ENCODE assay signal across 8 cellular contexts in the genomic region with DNA sequence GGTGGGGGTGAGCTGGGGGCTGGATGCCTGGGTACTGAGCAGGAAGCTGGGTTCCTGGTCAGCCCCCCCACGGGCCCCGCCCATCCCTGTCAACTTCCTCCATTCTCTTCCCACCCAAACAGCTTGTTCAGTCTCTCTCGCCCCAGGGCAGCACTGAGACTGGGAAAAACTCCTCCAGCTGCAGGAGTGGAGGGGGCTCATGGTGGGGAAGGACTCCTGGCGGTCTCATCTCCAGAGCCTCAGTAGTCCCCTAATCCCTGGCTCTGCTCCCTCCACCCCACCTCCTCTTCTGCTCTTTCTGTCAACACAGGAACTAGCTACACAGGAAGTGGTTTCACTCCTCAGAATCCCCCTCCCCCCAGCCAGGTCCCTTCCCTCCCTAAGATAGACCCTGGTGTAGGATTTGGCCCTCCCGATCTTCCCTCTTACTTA. TPM values are rescaled to one million over a fixed set of nuclear protein-coding genes. Genes with fewer than 3 reads are reported as not detected.
A peak's percentile ranks its signal among the peaks of the same experiment; 100 is the strongest.
DNase-seq lines count a peak whose midpoint lies in the region; ATAC-seq and TF ChIP-seq lines count a peak whose summit lies in the region.

A gene with protein sequence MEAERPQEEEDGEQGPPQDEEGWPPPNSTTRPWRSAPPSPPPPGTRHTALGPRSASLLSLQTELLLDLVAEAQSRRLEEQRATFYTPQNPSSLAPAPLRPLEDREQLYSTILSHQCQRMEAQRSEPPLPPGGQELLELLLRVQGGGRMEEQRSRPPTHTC (minus strand): TSS at position 36 of the 432 bp plus-strand sequence. CDS start 130 bp downstream, outside the sequence.

- peak; percentile 44 to 77 (median 57) for DNase-seq in CD8-positive, alpha-beta memory T cell
- DNase-seq in MM.1S (peak; percentile 33), epithelial cell of proximal tubule (ENCODE audit: low read depth) (no peak), neural progenitor cell (ENCODE audit: low spot score) (no peak), NCI-H2081 treated with DMSO at 0.1 percent for 48 hours (lab: John Stamatoyannopoulos, UW) (no peak)
- peak; percentile 69 for DNase-seq in activated CD4-positive, alpha-beta memory T cell treated with anti-CD3 and anti-CD28 coated beads, Interleukin-2, amount 10 ng/mL, durations not matched to agents 7 days and 5 days

- ATAC-seq in GM21526 (IDR thresholded peaks at IDR 0.05; ENCODE audit: low FRiP score, unreplicated experiment) (no peak), HG03108 (IDR thresholded peaks at IDR 0.05; ENCODE audit: unreplicated experiment) (no peak)

- H2AFZ ChIP-seq in MM.1S (ENCODE audit: low read length): peak within 1 kb of the TSS; percentile 46
- H2AFZ ChIP-seq in neural progenitor cell (replicated peaks): no peak within 1 kb of the TSS

- H3K4me2 ChIP-seq in MM.1S (ENCODE audit: low read depth, low read length) (peak within 1 kb of the TSS; percentile 97), neural progenitor cell (peak within 1 kb of the TSS; percentile 50)

- H3K4me3 ChIP-seq in CD8-positive, alpha-beta memory T cell (ENCODE audit: low read length): peak within 1 kb of the TSS; percentile 95
- peak within 1 kb of the TSS; percentile 75 for H3K4me3 ChIP-seq in MM.1S (ENCODE audit: low read length)
- no peak within 1 kb of the TSS for H3K4me3 ChIP-seq in epithelial cell of proximal tubule (ENCODE audit: low read depth, low read length)
- H3K4me3 ChIP-seq in neural progenitor cell: no peak within 1 kb of the TSS

- H3K36me3 ChIP-seq in CD8-positive, alpha-beta memory T cell (ENCODE audit: insufficient read depth, low read length): peaks cover 9% of the 10 kb centered on the region
- H3K36me3 ChIP-seq in MM.1S (replicated peaks; ENCODE audit: insufficient read depth, low read length): no peaks in the 10 kb centered on the region
- H3K36me3 ChIP-seq in neural progenitor cell: no peaks in the 10 kb centered on the region

- peaks cover 21% of the 10 kb centered on the region; the same call in 1 of the 2 replicates for H3F3A ChIP-seq in MM.1S (ENCODE audit: insufficient read depth, low read length)
- H3F3A ChIP-seq in neural progenitor cell (ENCODE audit: low read depth): peaks cover 45% of the 10 kb centered on the region

- peaks cover 45 to 68% (median 50%) of the 10 kb centered on the region in 3 donors for H3K4me1 Mint-ChIP-seq in CD8-positive, alpha-beta memory T cell
- H3K4me1 Mint-ChIP-seq in activated CD4-positive, alpha-beta memory T cell treated with anti-CD3 and anti-CD28 coated beads, Interleukin-2, amount 10 ng/mL, durations not matched to agents 7 days and 5 days: peaks cover 52% of the 10 kb centered on the region
- peaks cover 58% of the 10 kb centered on the region for H3K4me1 Mint-ChIP-seq in neural progenitor cell

- H4K20me1 ChIP-seq in MM.1S (ENCODE audit: insufficient read depth, low read length) (no peaks in the 10 kb centered on the region), neural progenitor cell (ENCODE audit: low read depth) (peaks cover 13% of the 10 kb centered on the region)

- CTCF ChIA-PET in CD8-positive, alpha-beta memory T cell (lab: Charles Lee): interaction anchor here (0.8 to 1.5 kb wide), 5 partner anchors 9 to 74 kb away, joined by 3 to 7 read pairs (median 3); no protein-coding TSS in a partner anchor
- CTCF ChIA-PET in activated CD4-positive, alpha-beta memory T cell treated with anti-CD3 and anti-CD28 coated beads, Interleukin-2, amount 10 ng/mL, durations not matched to agents 7 days and 5 days (lab: Charles Lee): interaction anchor here (0.6 to 1.2 kb wide), 3 partner anchors 13 to 233 kb away, joined by 3 to 8 read pairs (median 4); a partner anchor contains a TSS

- peaks cover under 1 to 54% (median 8%) of the 10 kb centered on the region in 3 donors for H3K36me3 Mint-ChIP-seq in CD8-positive, alpha-beta memory T cell
- H3K36me3 Mint-ChIP-seq in activated CD4-positive, alpha-beta memory T cell treated with anti-CD3 and anti-CD28 coated beads, Interleukin-2, amount 10 ng/mL, durations not matched to agents 7 days and 5 days (ENCODE audit: low read depth): peaks cover 42% of the 10 kb centered on the region
- peaks cover 3% of the 10 kb centered on the region for H3K36me3 Mint-ChIP-seq in neural progenitor cell

- H3K27ac ChIP-seq in CD8-positive, alpha-beta memory T cell (ENCODE audit: low read depth, low read length): peak within 1 kb of the TSS; percentile 85
- H3K27ac ChIP-seq in MM.1S (ENCODE audit: low read length) (peak within 1 kb of the TSS; percentile 2; the same call in 1 of the 2 replicates), neural progenitor cell (no peak within 1 kb of the TSS)

- H3K4me3 Mint-ChIP-seq in CD8-positive, alpha-beta memory T cell: peak within 1 kb of the TSS; percentile 92 to 100 (median 96)
- peak within 1 kb of the TSS; percentile 100 for H3K4me3 Mint-ChIP-seq in activated CD4-positive, alpha-beta memory T cell treated with anti-CD3 and anti-CD28 coated beads, Interleukin-2, amount 10 ng/mL, durations not matched to agents 7 days and 5 days
- H3K4me3 Mint-ChIP-seq in neural progenitor cell: peak within 1 kb of the TSS; percentile 72

- no peaks in the 10 kb centered on the region for H3K9me3 Mint-ChIP-seq in CD8-positive, alpha-beta memory T cell
- no peaks in the 10 kb centered on the region for H3K9me3 Mint-ChIP-seq in activated CD4-positive, alpha-beta memory T cell treated with anti-CD3 and anti-CD28 coated beads, Interleukin-2, amount 10 ng/mL, durations not matched to agents 7 days and 5 days
- no peaks in the 10 kb centered on the region for H3K9me3 Mint-ChIP-seq in neural progenitor cell

- H3K4me1 ChIP-seq in CD8-positive, alpha-beta memory T cell (ENCODE audit: insufficient read depth, low read length): peaks cover 51% of the 10 kb centered on the region
- H3K4me1 ChIP-seq in MM.1S (ENCODE audit: low read length): peaks cover 31% of the 10 kb centered on the region
- peaks cover 32% of the 10 kb centered on the region for H3K4me1 ChIP-seq in neural progenitor cell

- no peaks in the 10 kb centered on the region for H3K9me3 ChIP-seq in CD8-positive, alpha-beta memory T cell (ENCODE audit: low read length)
- H3K9me3 ChIP-seq in MM.1S (replicated peaks; ENCODE audit: insufficient read depth, low read length) (no peaks in the 10 kb centered on the region), neural progenitor cell (ENCODE audit: low read depth) (no peaks in the 10 kb centered on the region)

- H3K27me3 ChIP-seq in CD8-positive, alpha-beta memory T cell (ENCODE audit: insufficient read depth, low read length, poor library complexity, severe bottlenecking): no peaks in the 10 kb centered on the region
- no peaks in the 10 kb centered on the region for H3K27me3 ChIP-seq in MM.1S (replicated peaks; ENCODE audit: insufficient read depth, low read length)
- no peaks in the 10 kb centered on the region for H3K27me3 ChIP-seq in neural progenitor cell

- H3K9ac ChIP-seq in MM.1S (ENCODE audit: low read length) (peak within 1 kb of the TSS; percentile 69), neural progenitor cell (no peak within 1 kb of the TSS)

- peak within 1 kb of the TSS; percentile 95 to 99 (median 98) for H3K27ac Mint-ChIP-seq in CD8-positive, alpha-beta memory T cell
- peak within 1 kb of the TSS; percentile 99 for H3K27ac Mint-ChIP-seq in activated CD4-positive, alpha-beta memory T cell treated with anti-CD3 and anti-CD28 coated beads, Interleukin-2, amount 10 ng/mL, durations not matched to agents 7 days and 5 days
- peak within 1 kb of the TSS; percentile 91 for H3K27ac Mint-ChIP-seq in neural progenitor cell

- peaks cover 0 to 2% of the 10 kb centered on the region in 2 donors for H3K27me3 Mint-ChIP-seq in CD8-positive, alpha-beta memory T cell
- H3K27me3 Mint-ChIP-seq in activated CD4-positive, alpha-beta memory T cell treated with anti-CD3 and anti-CD28 coated beads, Interleukin-2, amount 10 ng/mL, durations not matched to agents 7 days and 5 days: no peaks in the 10 kb centered on the region
- peaks cover 5% of the 10 kb centered on the region for H3K27me3 Mint-ChIP-seq in neural progenitor cell (ENCODE audit: insufficient read depth, low read depth)

- H3K79me2 ChIP-seq in MM.1S (ENCODE audit: low read length): peaks cover 32% of the 10 kb centered on the region
- H3K79me2 ChIP-seq in neural progenitor cell (ENCODE audit: low read depth): peaks cover 34% of the 10 kb centered on the region

- no peak for TF ChIP-seq CTCF in MM.1S (IDR thresholded peaks at IDR 0.05; ENCODE audit: low read length)
- TF ChIP-seq CTCF in epithelial cell of proximal tubule (conservative IDR thresholded peaks at IDR 0.05; ENCODE audit: low read depth, low read length): no peak
- no peak for TF ChIP-seq CTCF in neural progenitor cell (IDR thresholded peaks at IDR 0.05)

- H3K9me2 ChIP-seq in MM.1S (replicated peaks; ENCODE audit: insufficient read depth, low read length): no peaks in the 10 kb centered on the region

- POLR2A ChIA-PET in CD8-positive, alpha-beta memory T cell (lab: Charles Lee): interaction anchor here (0.8 to 2.3 kb wide), 5 partner anchors 10 to 661 kb away, joined by 3 to 17 read pairs (median 4); a partner anchor contains a TSS
- POLR2A ChIA-PET in activated CD4-positive, alpha-beta memory T cell treated with anti-CD3 and anti-CD28 coated beads, Interleukin-2, amount 10 ng/mL, durations not matched to agents 7 days and 5 days (lab: Charles Lee): interaction anchor here (0.7 to 10.5 kb wide), 10 partner anchors 13 to 781 kb away, joined by 3 to 155 read pairs (median 5); a partner anchor contains a TSS

RNA-seq across cellular contexts. Expression of the gene that starts here (rescaled TPM):
- 10 to 100 TPM; 82.0 to 89.5 TPM for total RNA-seq in CD8-positive, alpha-beta memory T cell
- polyA plus RNA-seq in CD8-positive, alpha-beta memory T cell: 136 TPM
- 100 to 1,000 TPM; 287 to 289 TPM for total RNA-seq in activated CD4-positive, alpha-beta memory T cell treated with anti-CD3 and anti-CD28 coated beads, Interleukin-2, amount 10 ng/mL, durations not matched to agents 7 days and 5 days
- total RNA-seq in epithelial cell of proximal tubule (15.7 and 17.8 TPM in 2 replicates), neural progenitor cell (ENCODE audit: low replicate concordance) (3.4 and 4.5 TPM in 2 replicates)

Comparison
In these comparisons a context has a peak if more than half of its experiments do, and no peak if none do; other contexts are left out.
1. DNase-seq: peak in CD8-positive, alpha-beta memory T cell (5 of 5), MM.1S (single experiment) and activated CD4-positive, alpha-beta memory T cell treated with anti-CD3 and anti-CD28 coated beads, Interleukin-2, amount 10 ng/mL, durations not matched to agents 7 days and 5 days (single experiment); none in epithelial cell of proximal tubule (single experiment), neural progenitor cell (single experiment) and NCI-H2081 treated with DMSO at 0.1 percent for 48 hours (single experiment).
2. H3K4me3 ChIP-seq: peak in CD8-positive, alpha-beta memory T cell (single experiment) and MM.1S (single experiment); none in epithelial cell of proximal tubule (single experiment) and neural progenitor cell (single experiment).
3. Peak in every context shown above with its lines, with median percentiles within 50 percentile points of each other: H3K27ac Mint-ChIP-seq and H3K4me3 Mint-ChIP-seq.